9 cellular contexts compared by ENCODE assay signal in genomic region chr12:122875590-122876220, GRCh38. TPM values are rescaled to one million over a fixed set of nuclear protein-coding genes. Genes with fewer than 3 reads are reported as not detected.
A peak's percentile ranks its signal among the peaks of the same experiment; 100 is the strongest.
DNase-seq lines count a peak whose midpoint lies in the region; ATAC-seq and TF ChIP-seq lines count a peak whose summit lies in the region.
"Had no signal": no experiment of that assay in that cellular context is flagged by ENCODE, and none has a peak within 500 bp of the region (broad histone marks: within the 10 kb centered on the region; RNA-seq: fewer than 3 reads in every experiment).

No MANE protein-coding gene starts in this region.

- H3K27ac ChIP-seq in left ventricle myocardium inferior (replicated peaks) (peak overlapping the region; percentile 43), heart right ventricle (peak overlapping the region in 3 of 10 donors; percentile 3 to 48 (median 34))

- H3K36me3 ChIP-seq in left ventricle myocardium inferior (no peaks in the 10 kb centered on the region), heart right ventricle (peaks cover 0 to 14% (median 0%) of the 10 kb centered on the region in 9 donors), BE2C (peaks cover 6% of the 10 kb centered on the region)

- H3K4me3 ChIP-seq in left ventricle myocardium inferior (no peak overlapping the region), heart right ventricle (no peak overlapping the region), BE2C (ENCODE audit: low read depth, low read length) (no peak overlapping the region)

- H3K4me1 ChIP-seq in left ventricle myocardium inferior = peaks cover 100% of the 10 kb centered on the region
- H3K4me1 ChIP-seq in heart right ventricle = peaks cover 22 to 100% (median 98%) of the 10 kb centered on the region in 9 donors
- peaks cover 25% of the 10 kb centered on the region for H3K4me1 ChIP-seq in BE2C

- no peaks in the 10 kb centered on the region for H3K9me3 ChIP-seq in left ventricle myocardium inferior (replicated peaks)
- no peaks in the 10 kb centered on the region for H3K9me3 ChIP-seq in heart right ventricle
- no peaks in the 10 kb centered on the region for H3K9me3 ChIP-seq in BE2C

- DNase-seq in left ventricle myocardium inferior = no peak
- no peak for DNase-seq in heart right ventricle
- no peak for DNase-seq in BE2C
- no peak for DNase-seq in Right ventricle myocardium inferior (ENCODE audit: missing footprints)
- DNase-seq in SHP77 (lab: John Stamatoyannopoulos, UW) = no peak
- DNase-seq: DMS79 treated with DMSO at 0.1 percent for 48 hours had no signal

- TF ChIP-seq CTCF in left ventricle myocardium inferior (IDR thresholded peaks at IDR 0.05; ENCODE audit: borderline replicate concordance) = no peak
- no peak for TF ChIP-seq CTCF in heart right ventricle (IDR thresholded peaks at IDR 0.05)
- no peak for TF ChIP-seq CTCF in BE2C (IDR thresholded peaks at IDR 0.05; ENCODE audit: low read depth, low read length)

- no peak overlapping the region for H3K27ac Mint-ChIP-seq in activated naive CD4-positive, alpha-beta T cell treated with anti-CD3 and anti-CD28 coated beads, Interleukin-2, amount 50 U/mL, for 24 hours

- peaks cover 4% of the 10 kb centered on the region for H3K36me3 Mint-ChIP-seq in activated naive CD4-positive, alpha-beta T cell treated with anti-CD3 and anti-CD28 coated beads, Interleukin-2, amount 50 U/mL, for 24 hours

- ATAC-seq in heart right ventricle (no peak), HG03045 (IDR thresholded peaks at IDR 0.05; ENCODE audit: unreplicated experiment) (peak; percentile 74), Right ventricle myocardium inferior (no peak), GM19351 (IDR thresholded peaks at IDR 0.05; ENCODE audit: unreplicated experiment) (no peak)

- no peaks in the 10 kb centered on the region for H3K9me3 Mint-ChIP-seq in activated naive CD4-positive, alpha-beta T cell treated with anti-CD3 and anti-CD28 coated beads, Interleukin-2, amount 50 U/mL, for 24 hours

- no peaks in the 10 kb centered on the region for H3K27me3 Mint-ChIP-seq in activated naive CD4-positive, alpha-beta T cell treated with anti-CD3 and anti-CD28 coated beads, Interleukin-2, amount 50 U/mL, for 24 hours

- intact Hi-C loops in left ventricle myocardium inferior (cut with micrococcal nuclease) (no loop called here), heart right ventricle (cut with DNase I) (no loop called here), Right ventricle myocardium inferior (cut with DNase I) (no loop called here)

- H3K4me1 Mint-ChIP-seq in activated naive CD4-positive, alpha-beta T cell treated with anti-CD3 and anti-CD28 coated beads, Interleukin-2, amount 50 U/mL, for 24 hours = peaks cover 96% of the 10 kb centered on the region

- peak overlapping the region; percentile 66 for H3K4me3 Mint-ChIP-seq in activated naive CD4-positive, alpha-beta T cell treated with anti-CD3 and anti-CD28 coated beads, Interleukin-2, amount 50 U/mL, for 24 hours

- no peaks in the 10 kb centered on the region for H3K27me3 ChIP-seq in left ventricle myocardium inferior (ENCODE audit: low read depth)
- no peaks in the 10 kb centered on the region for H3K27me3 ChIP-seq in heart right ventricle
- H3K27me3 ChIP-seq in BE2C = no peaks in the 10 kb centered on the region

- 64 to 66% methylated on average over 7 of the region's 7 CpGs for WGBS in heart right ventricle, 2 donors

RNA-seq across cellular contexts. Expression of gene VPS37B, which starts 20.2 kb away (rescaled TPM):
- total RNA-seq in left ventricle myocardium inferior (13.3 TPM), heart right ventricle (10 to 100 TPM; 17.6 to 33.2 (median 19.8) TPM), Right ventricle myocardium inferior (25.4 TPM)
- polyA plus RNA-seq in heart right ventricle = 10 to 100 TPM; 16.4 to 26.7 TPM
- 34.9 TPM for polyA plus RNA-seq in BE2C (2012; ENCODE audit: insufficient read depth, insufficient read length, low read depth)

RNA-seq across cellular contexts. Expression of gene HIP1R, which starts 40.4 kb away (rescaled TPM):
- total RNA-seq in left ventricle myocardium inferior (11.2 TPM), heart right ventricle (10 to 100 TPM; 13.7 to 26.4 (median 17.5) TPM), Right ventricle myocardium inferior (17.6 TPM)
- 10 to 100 TPM; 25.9 to 37.7 TPM for polyA plus RNA-seq in heart right ventricle
- 0.85 TPM for polyA plus RNA-seq in BE2C (2012; ENCODE audit: insufficient read depth, insufficient read length, low read depth)
